Comparison of ENCODE assay signal across 1 cellular context in genomic region chr2:179788104-179788503, GRCh38.
A peak's percentile ranks its signal among the peaks of the same experiment; 100 is the strongest.
TF ChIP-seq lines count a peak whose summit lies in the region.

No MANE protein-coding gene starts in this region.

TF ChIP-seq in K562, 482 proteins besides CTCF, POLR2A, EP300 and RAD21 (continued from another document):
- TF ChIP-seq, protein P1, sequence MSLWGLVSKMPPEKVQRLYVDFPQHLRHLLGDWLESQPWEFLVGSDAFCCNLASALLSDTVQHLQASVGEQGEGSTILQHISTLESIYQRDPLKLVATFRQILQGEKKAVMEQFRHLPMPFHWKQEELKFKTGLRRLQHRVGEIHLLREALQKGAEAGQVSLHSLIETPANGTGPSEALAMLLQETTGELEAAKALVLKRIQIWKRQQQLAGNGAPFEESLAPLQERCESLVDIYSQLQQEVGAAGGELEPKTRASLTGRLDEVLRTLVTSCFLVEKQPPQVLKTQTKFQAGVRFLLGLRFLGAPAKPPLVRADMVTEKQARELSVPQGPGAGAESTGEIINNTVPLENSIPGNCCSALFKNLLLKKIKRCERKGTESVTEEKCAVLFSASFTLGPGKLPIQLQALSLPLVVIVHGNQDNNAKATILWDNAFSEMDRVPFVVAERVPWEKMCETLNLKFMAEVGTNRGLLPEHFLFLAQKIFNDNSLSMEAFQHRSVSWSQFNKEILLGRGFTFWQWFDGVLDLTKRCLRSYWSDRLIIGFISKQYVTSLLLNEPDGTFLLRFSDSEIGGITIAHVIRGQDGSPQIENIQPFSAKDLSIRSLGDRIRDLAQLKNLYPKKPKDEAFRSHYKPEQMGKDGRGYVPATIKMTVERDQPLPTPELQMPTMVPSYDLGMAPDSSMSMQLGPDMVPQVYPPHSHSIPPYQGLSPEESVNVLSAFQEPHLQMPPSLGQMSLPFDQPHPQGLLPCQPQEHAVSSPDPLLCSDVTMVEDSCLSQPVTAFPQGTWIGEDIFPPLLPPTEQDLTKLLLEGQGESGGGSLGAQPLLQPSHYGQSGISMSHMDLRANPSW (CRISPR knock-in tag; IDR thresholded peaks at IDR 0.05), result no peak
- TF ChIP-seq TAL1 (IDR thresholded peaks at IDR 0.05) (peak; percentile 57), POLR2B (IDR thresholded peaks at IDR 0.05; ENCODE audit: low read depth, partially characterized antibody) (no peak), ZNF324 (CRISPR knock-in tag; IDR thresholded peaks at IDR 0.05) (no peak), MNT (conservative IDR thresholded peaks at IDR 0.05) (no peak), MTA3 (IDR thresholded peaks at IDR 0.05; ENCODE audit: borderline replicate concordance) (no peak), CBFA2T2 (conservative IDR thresholded peaks at IDR 0.05) (peak; percentile 39; the same call in 1 of the 2 replicates), HNRNPUL1 (IDR thresholded peaks at IDR 0.05; ENCODE audit: low read length) (no peak), CBFA2T3 (IDR thresholded peaks at IDR 0.05) (peak; percentile 43; the same call in 1 of the 2 replicates), ZNF551 (CRISPR knock-in tag; IDR thresholded peaks at IDR 0.05) (no peak), MEIS2 (IDR thresholded peaks at IDR 0.05; ENCODE audit: partially characterized antibody) (peak; percentile 66), ADNP (tag; IDR thresholded peaks at IDR 0.05) (peak; percentile 57)
- TF ChIP-seq, protein P2, sequence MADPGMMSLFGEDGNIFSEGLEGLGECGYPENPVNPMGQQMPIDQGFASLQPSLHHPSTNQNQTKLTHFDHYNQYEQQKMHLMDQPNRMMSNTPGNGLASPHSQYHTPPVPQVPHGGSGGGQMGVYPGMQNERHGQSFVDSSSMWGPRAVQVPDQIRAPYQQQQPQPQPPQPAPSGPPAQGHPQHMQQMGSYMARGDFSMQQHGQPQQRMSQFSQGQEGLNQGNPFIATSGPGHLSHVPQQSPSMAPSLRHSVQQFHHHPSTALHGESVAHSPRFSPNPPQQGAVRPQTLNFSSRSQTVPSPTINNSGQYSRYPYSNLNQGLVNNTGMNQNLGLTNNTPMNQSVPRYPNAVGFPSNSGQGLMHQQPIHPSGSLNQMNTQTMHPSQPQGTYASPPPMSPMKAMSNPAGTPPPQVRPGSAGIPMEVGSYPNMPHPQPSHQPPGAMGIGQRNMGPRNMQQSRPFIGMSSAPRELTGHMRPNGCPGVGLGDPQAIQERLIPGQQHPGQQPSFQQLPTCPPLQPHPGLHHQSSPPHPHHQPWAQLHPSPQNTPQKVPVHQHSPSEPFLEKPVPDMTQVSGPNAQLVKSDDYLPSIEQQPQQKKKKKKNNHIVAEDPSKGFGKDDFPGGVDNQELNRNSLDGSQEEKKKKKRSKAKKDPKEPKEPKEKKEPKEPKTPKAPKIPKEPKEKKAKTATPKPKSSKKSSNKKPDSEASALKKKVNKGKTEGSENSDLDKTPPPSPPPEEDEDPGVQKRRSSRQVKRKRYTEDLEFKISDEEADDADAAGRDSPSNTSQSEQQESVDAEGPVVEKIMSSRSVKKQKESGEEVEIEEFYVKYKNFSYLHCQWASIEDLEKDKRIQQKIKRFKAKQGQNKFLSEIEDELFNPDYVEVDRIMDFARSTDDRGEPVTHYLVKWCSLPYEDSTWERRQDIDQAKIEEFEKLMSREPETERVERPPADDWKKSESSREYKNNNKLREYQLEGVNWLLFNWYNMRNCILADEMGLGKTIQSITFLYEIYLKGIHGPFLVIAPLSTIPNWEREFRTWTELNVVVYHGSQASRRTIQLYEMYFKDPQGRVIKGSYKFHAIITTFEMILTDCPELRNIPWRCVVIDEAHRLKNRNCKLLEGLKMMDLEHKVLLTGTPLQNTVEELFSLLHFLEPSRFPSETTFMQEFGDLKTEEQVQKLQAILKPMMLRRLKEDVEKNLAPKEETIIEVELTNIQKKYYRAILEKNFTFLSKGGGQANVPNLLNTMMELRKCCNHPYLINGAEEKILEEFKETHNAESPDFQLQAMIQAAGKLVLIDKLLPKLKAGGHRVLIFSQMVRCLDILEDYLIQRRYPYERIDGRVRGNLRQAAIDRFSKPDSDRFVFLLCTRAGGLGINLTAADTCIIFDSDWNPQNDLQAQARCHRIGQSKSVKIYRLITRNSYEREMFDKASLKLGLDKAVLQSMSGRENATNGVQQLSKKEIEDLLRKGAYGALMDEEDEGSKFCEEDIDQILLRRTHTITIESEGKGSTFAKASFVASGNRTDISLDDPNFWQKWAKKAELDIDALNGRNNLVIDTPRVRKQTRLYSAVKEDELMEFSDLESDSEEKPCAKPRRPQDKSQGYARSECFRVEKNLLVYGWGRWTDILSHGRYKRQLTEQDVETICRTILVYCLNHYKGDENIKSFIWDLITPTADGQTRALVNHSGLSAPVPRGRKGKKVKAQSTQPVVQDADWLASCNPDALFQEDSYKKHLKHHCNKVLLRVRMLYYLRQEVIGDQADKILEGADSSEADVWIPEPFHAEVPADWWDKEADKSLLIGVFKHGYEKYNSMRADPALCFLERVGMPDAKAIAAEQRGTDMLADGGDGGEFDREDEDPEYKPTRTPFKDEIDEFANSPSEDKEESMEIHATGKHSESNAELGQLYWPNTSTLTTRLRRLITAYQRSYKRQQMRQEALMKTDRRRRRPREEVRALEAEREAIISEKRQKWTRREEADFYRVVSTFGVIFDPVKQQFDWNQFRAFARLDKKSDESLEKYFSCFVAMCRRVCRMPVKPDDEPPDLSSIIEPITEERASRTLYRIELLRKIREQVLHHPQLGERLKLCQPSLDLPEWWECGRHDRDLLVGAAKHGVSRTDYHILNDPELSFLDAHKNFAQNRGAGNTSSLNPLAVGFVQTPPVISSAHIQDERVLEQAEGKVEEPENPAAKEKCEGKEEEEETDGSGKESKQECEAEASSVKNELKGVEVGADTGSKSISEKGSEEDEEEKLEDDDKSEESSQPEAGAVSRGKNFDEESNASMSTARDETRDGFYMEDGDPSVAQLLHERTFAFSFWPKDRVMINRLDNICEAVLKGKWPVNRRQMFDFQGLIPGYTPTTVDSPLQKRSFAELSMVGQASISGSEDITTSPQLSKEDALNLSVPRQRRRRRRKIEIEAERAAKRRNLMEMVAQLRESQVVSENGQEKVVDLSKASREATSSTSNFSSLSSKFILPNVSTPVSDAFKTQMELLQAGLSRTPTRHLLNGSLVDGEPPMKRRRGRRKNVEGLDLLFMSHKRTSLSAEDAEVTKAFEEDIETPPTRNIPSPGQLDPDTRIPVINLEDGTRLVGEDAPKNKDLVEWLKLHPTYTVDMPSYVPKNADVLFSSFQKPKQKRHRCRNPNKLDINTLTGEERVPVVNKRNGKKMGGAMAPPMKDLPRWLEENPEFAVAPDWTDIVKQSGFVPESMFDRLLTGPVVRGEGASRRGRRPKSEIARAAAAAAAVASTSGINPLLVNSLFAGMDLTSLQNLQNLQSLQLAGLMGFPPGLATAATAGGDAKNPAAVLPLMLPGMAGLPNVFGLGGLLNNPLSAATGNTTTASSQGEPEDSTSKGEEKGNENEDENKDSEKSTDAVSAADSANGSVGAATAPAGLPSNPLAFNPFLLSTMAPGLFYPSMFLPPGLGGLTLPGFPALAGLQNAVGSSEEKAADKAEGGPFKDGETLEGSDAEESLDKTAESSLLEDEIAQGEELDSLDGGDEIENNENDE (IDR thresholded peaks at IDR 0.05; ENCODE audit: low read depth, low read length), result no peak
